21 cellular contexts compared by ENCODE assay signal in genomic region chr21:34743285-34743684, GRCh38.
DNase-seq lines count a peak whose midpoint lies in the region; ATAC-seq, FAIRE-seq and TF ChIP-seq lines count a peak whose summit lies in the region.
"Had no signal": no experiment of that assay in that cellular context is flagged by ENCODE, and none has a peak within 500 bp of the region (broad histone marks: within the 10 kb centered on the region; RNA-seq: fewer than 3 reads in every experiment).

No MANE protein-coding gene starts in this region.

- H2AFZ ChIP-seq in IMR-90 (replicated peaks; ENCODE audit: low read length, poor library complexity) (no peak overlapping the region), astrocyte (ENCODE audit: low read depth, low read length) (no peak overlapping the region)

- H3K9me3 Mint-ChIP-seq in astrocyte (ENCODE audit: unreplicated experiment) (peaks cover 6% of the 10 kb centered on the region), nephron progenitor cell (no peaks in the 10 kb centered on the region)
- H3K9me3 Mint-ChIP-seq: HFFc6 had no signal

- TF ChIP-seq RAD21 in IMR-90 (IDR thresholded peaks at IDR 0.05; ENCODE audit: low read length): no peak

- H3K4ac ChIP-seq in IMR-90 (ENCODE audit: low read depth, low read length): no peak overlapping the region

- DNase-seq in IMR-90: no peak
- DNase-seq in astrocyte (ENCODE audit: low read depth): no peak
- DNase-seq in foreskin keratinocyte: peak in 1 of 2 donors; percentile 36
- peak; percentile 47 for DNase-seq in sciatic nerve (ENCODE audit: low spot score)
- no peak for DNase-seq in nephron progenitor cell
- no peak for DNase-seq in H7
- DNase-seq in stimulated activated CD8-positive, alpha-beta memory T cell treated with anti-CD3 and anti-CD28 coated beads, Interleukin-4, amount 100 ng/mL, for 48 hours: no peak
- DNase-seq: BE2C; GF-D8; KG1; NCI-H1105; NCI-H146; NCI-H2029; NCI-H524; NCI-H774; NK-92 treated with Interleukin-12 subunit alpha and Interleukin-12 subunit beta, amount 100 ng/mL, for 24 hours; Peyer's patch had no signal

- no peak overlapping the region for H3K27ac Mint-ChIP-seq in astrocyte (ENCODE audit: unreplicated experiment)
- H3K27ac Mint-ChIP-seq in nephron progenitor cell: no peak overlapping the region
- H3K27ac Mint-ChIP-seq: HFFc6 had no signal

- WGBS in IMR-90 (ENCODE audit: extremely low coverage in 2 of 2, insufficient read length in 1 of 2), 2 experiments: 95% methylated on average over 4 of the region's 9 CpGs; no CpG with 5 or more reads in 1 of the 2 experiments

- H2BK120ac ChIP-seq in IMR-90 (ENCODE audit: low read depth, low read length): peak overlapping the region; percentile 33; the same call in 1 of the 2 replicates

- H3K79me1 ChIP-seq in IMR-90 (ENCODE audit: low read depth in 1 of 2, low read length in 2 of 2): peaks cover 0 to 10% of the 10 kb centered on the region in 2 experiments; a peak in 2 of 4 replicates

- H2AK5ac ChIP-seq in IMR-90 (ENCODE audit: low read depth, low read length): peak overlapping the region; percentile 89; the same call in 1 of the 2 replicates

- H3K4me2 ChIP-seq in IMR-90 (ENCODE audit: low read depth, low read length) (no peak overlapping the region), astrocyte (ENCODE audit: low read length) (peak overlapping the region; percentile 39)

- H4K20me1 ChIP-seq in IMR-90 (ENCODE audit: insufficient read depth, low read length) (no peaks in the 10 kb centered on the region), astrocyte (ENCODE audit: insufficient read depth, low read length) (no peaks in the 10 kb centered on the region)

- no peak overlapping the region for H3K18ac ChIP-seq in IMR-90 (ENCODE audit: low read depth, low read length)

- no peak overlapping the region for H2BK5ac ChIP-seq in IMR-90 (ENCODE audit: low read depth, low read length, poor library complexity, severe bottlenecking)

- H4K8ac ChIP-seq in IMR-90 (ENCODE audit: low read depth in 2 of 2, low read length in 2 of 2): no peak overlapping the region

- TF ChIP-seq CTCF in IMR-90 (conservative IDR thresholded peaks at IDR 0.05; ENCODE audit: low read depth, low read length) (no peak), astrocyte (IDR thresholded peaks at IDR 0.05; ENCODE audit: insufficient read depth, low read depth, low read length) (no peak), foreskin keratinocyte (conservative IDR thresholded peaks at IDR 0.05) (no peak), nephron progenitor cell (IDR thresholded peaks at IDR 0.05) (no peak)

- intact Hi-C loops in IMR-90 (cut with micrococcal nuclease) (loop anchor here (10.0 kb wide), 2 partner anchors 302 to 902 kb away; partner anchors contain the start of gene RUNX1), sciatic nerve (cut with DNase I) (loop anchor here (10.0 kb wide), 2 partner anchors 132 to 1202 kb away; no protein-coding TSS in a partner anchor)

- no peaks in the 10 kb centered on the region for H3K36me3 ChIP-seq in IMR-90 (ENCODE audit: control insufficient read depth, insufficient read depth, low read length)
- no peaks in the 10 kb centered on the region for H3K36me3 ChIP-seq in astrocyte (ENCODE audit: insufficient read depth, low read length)
- no peaks in the 10 kb centered on the region for H3K36me3 ChIP-seq in H7 (replicated peaks; ENCODE audit: control insufficient read depth, insufficient read depth, low read length)
- H3K36me3 ChIP-seq: BE2C, Peyer's patch had no signal

- 0 out of 2 replicates have a peak overlapping the region, but pooled peaks have one; percentile 66 for H3K23ac ChIP-seq in IMR-90 (ENCODE audit: low read depth, low read length)

- in situ Hi-C loops in IMR-90 (cut with MboI; ENCODE audit: low sequenced_read_pairs): loop anchor here (10.0 to 25.0 kb wide), 3 partner anchors 669 to 1194 kb away; no protein-coding TSS in a partner anchor

- CTCF ChIA-PET in IMR-90 (lab: Yijun Ruan, JAX): no interaction called here

- H2BK15ac ChIP-seq in IMR-90 (ENCODE audit: low read depth, low read length): peak overlapping the region; percentile 83; the same call in 2 of the 3 replicates

- no peak overlapping the region for H3K9ac ChIP-seq in IMR-90 (ENCODE audit: low read depth, low read length)
- no peak overlapping the region for H3K9ac ChIP-seq in astrocyte (ENCODE audit: low read length)

- H3K4me1 ChIP-seq in IMR-90 (ENCODE audit: control insufficient read depth, insufficient read depth, low read length) (0 out of 2 replicates have a peak, but pooled peaks cover 4% of the 10 kb centered on the region), astrocyte (ENCODE audit: insufficient read depth, low read length) (peaks cover 10% of the 10 kb centered on the region), foreskin keratinocyte (peaks cover 7% of the 10 kb centered on the region)
- H3K4me1 ChIP-seq: BE2C, Peyer's patch had no signal

- H3K27me3 Mint-ChIP-seq in astrocyte (ENCODE audit: low read depth, unreplicated experiment) (peaks cover 34% of the 10 kb centered on the region), nephron progenitor cell (ENCODE audit: low read depth, poor library complexity) (peaks cover 31% of the 10 kb centered on the region)

- peaks cover 4% of the 10 kb centered on the region for H3K9me1 ChIP-seq in IMR-90 (ENCODE audit: insufficient read depth, low read length)

- TF ChIP-seq POLR2A in IMR-90 (IDR thresholded peaks at IDR 0.05; ENCODE audit: low read depth, low read length): no peak

- H3K56ac ChIP-seq in IMR-90 (ENCODE audit: extremely low read depth, insufficient read depth, low read length): no peak overlapping the region

- dilution Hi-C loops in IMR-90 (cut with HindIII; ENCODE audit: low sequenced_read_pairs, unreplicated experiment): no loop called here

- no peak overlapping the region for H3K27ac ChIP-seq in IMR-90 (ENCODE audit: insufficient read depth, low read length)
- H3K27ac ChIP-seq in astrocyte (ENCODE audit: low read depth, low read length): no peak overlapping the region
- peak overlapping the region; percentile 5 for H3K27ac ChIP-seq in foreskin keratinocyte
- H3K27ac ChIP-seq: Peyer's patch had no signal

- H3K27me3 ChIP-seq in IMR-90 (ENCODE audit: control insufficient read depth, insufficient read depth, low read length) (peaks cover 5% of the 10 kb centered on the region; the same call in 1 of the 2 replicates), astrocyte (ENCODE audit: insufficient read depth, low read length) (peaks cover 4% of the 10 kb centered on the region), foreskin keratinocyte (no peaks in the 10 kb centered on the region), H7 (ENCODE audit: control insufficient read depth, insufficient read depth, low read length) (no peaks in the 10 kb centered on the region; the same call in 1 of the 2 replicates)
- H3K27me3 ChIP-seq: BE2C, Peyer's patch had no signal

- peak overlapping the region; percentile 26 for H2AK9ac ChIP-seq in IMR-90 (replicated peaks; ENCODE audit: low read depth, low read length, poor library complexity)

- peak overlapping the region; percentile 78; the same call in 1 of the 2 replicates for H3K14ac ChIP-seq in IMR-90 (replicated peaks; ENCODE audit: low read depth, low read length)

- no peak overlapping the region for H4K5ac ChIP-seq in IMR-90 (ENCODE audit: low read depth, low read length)

- H3K4me3 ChIP-seq in IMR-90 (ENCODE audit: insufficient read depth, low read depth, low read length) (no peak overlapping the region), astrocyte (ENCODE audit: insufficient read depth, low read depth, low read length) (no peak overlapping the region), H7 (ENCODE audit: insufficient read depth, low read depth, low read length) (no peak overlapping the region)
- H3K4me3 ChIP-seq: Peyer's patch had no signal

- no peak for FAIRE-seq in astrocyte (lab: Jason Lieb, UNC)
- FAIRE-seq: A204.1 had no signal

- H3K36me3 Mint-ChIP-seq in astrocyte (ENCODE audit: low read depth, unreplicated experiment) (no peaks in the 10 kb centered on the region), nephron progenitor cell (ENCODE audit: low read depth) (no peaks in the 10 kb centered on the region)

- no peaks in the 10 kb centered on the region for H3K79me2 ChIP-seq in astrocyte (ENCODE audit: insufficient read depth, low read length)

- ATAC-seq in IMR-90 (ENCODE audit: low read depth): no peak
- ATAC-seq in foreskin keratinocyte: no peak
- no peak for ATAC-seq in sciatic nerve
- ATAC-seq in HG02970 (IDR thresholded peaks at IDR 0.05; ENCODE audit: low FRiP score, unreplicated experiment): no peak
- ATAC-seq: Right ventricle myocardium inferior had no signal

- no TSS peak for BruUV-seq in IMR-90 (replicated peaks; lab: Mats Ljungman, UMichigan)

- POLR2A ChIA-PET in IMR-90 (lab: Charles Lee; ENCODE audit: unreplicated experiment): no interaction called here

- H3K4me1 Mint-ChIP-seq in astrocyte (ENCODE audit: low read depth, unreplicated experiment): peaks cover 5% of the 10 kb centered on the region
- H3K4me1 Mint-ChIP-seq in nephron progenitor cell: peaks cover 10% of the 10 kb centered on the region

- no peak overlapping the region for H2BK20ac ChIP-seq in IMR-90 (ENCODE audit: low read depth, low read length)

- H3K4me3 Mint-ChIP-seq in astrocyte (ENCODE audit: unreplicated experiment) (no peak overlapping the region), nephron progenitor cell (no peak overlapping the region)

- no peak overlapping the region for H4K91ac ChIP-seq in IMR-90 (ENCODE audit: insufficient read depth, low read depth, low read length)

- H3K9me3 ChIP-seq in IMR-90 (ENCODE audit: control insufficient read depth, insufficient read depth, low read length) (no peaks in the 10 kb centered on the region), astrocyte (ENCODE audit: insufficient read depth, low read depth, low read length) (no peaks in the 10 kb centered on the region)
- H3K9me3 ChIP-seq: BE2C, Peyer's patch had no signal

TF ChIP-seq in IMR-90, 13 proteins besides CTCF, POLR2A, EP300 and RAD21 (continues in another document):
- TF ChIP-seq RCOR1 (IDR thresholded peaks at IDR 0.05; ENCODE audit: insufficient replicate concordance, low read length): no peak
- no peak for TF ChIP-seq ELK1 (IDR thresholded peaks at IDR 0.05; ENCODE audit: borderline replicate concordance, low read depth, low read length)
